8 cellular contexts compared by ENCODE assay signal in the genomic region with DNA sequence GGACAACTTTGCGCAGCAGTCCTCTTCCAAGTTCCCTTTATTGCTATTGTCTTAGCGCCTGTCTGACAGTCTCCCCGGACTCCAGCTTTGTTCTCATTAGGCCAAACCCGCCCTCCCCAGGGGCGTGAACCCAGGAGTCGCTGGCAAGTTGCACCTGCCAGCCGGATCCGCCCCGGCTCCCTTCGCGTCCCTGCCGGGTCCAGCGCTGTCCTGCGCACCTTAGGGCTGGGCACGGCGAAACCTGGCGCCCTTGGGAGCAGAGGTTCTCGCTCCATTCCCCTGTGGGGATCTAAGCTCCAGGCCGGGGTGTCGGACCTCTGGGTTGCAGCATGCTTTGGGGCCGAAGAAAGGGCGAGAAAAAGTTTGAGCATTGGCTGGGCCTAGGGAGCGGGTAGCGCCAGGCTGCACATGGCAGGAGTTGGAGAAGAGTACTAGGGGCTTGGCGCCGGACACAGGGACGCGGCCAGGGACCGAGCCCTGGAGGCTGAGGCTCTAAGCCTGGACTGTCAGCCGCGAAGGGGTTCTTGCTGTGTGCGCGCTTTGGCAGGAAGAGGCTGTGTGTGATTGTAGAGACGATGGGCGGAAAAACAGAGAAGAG.
DNase-seq lines count a peak whose midpoint lies in the region; ATAC-seq and TF ChIP-seq lines count a peak whose summit lies in the region.

No MANE protein-coding gene starts in this region.

- H3K4me3 ChIP-seq in GM23338, result peak overlapping the region; percentile 85
- H3K4me3 ChIP-seq in adipocyte (ENCODE audit: low read length), result peak overlapping the region; percentile 68
- H3K4me3 ChIP-seq in iPS-18c (ENCODE audit: insufficient read depth, low read depth, low read length), result peak overlapping the region; percentile 63
- H3K4me3 ChIP-seq in skin epidermis, result peak overlapping the region in 6 of 7 experiments; percentile 11 to 43 (median 28)

- no peaks in the 10 kb centered on the region for H3K9me3 ChIP-seq in adipocyte (ENCODE audit: control insufficient read depth, low read length)
- no peaks in the 10 kb centered on the region for H3K9me3 ChIP-seq in iPS-18c (ENCODE audit: control insufficient read depth, insufficient read depth, low read length)

- H3K79me2 ChIP-seq in GM23338 (replicated peaks; ENCODE audit: insufficient read depth), result no peaks in the 10 kb centered on the region

- peak; percentile 77 for ATAC-seq in GM23338
- no peak for ATAC-seq in HG02678 (IDR thresholded peaks at IDR 0.05; ENCODE audit: unreplicated experiment)
- ATAC-seq in GM18519 (IDR thresholded peaks at IDR 0.05; ENCODE audit: low FRiP score, unreplicated experiment), result no peak

- no peak overlapping the region for H3K27ac Mint-ChIP-seq in GM23338

- peak overlapping the region; percentile 97 for H2AFZ ChIP-seq in GM23338

- DNase-seq in GM23338 (ENCODE audit: low spot score) (peak; percentile 56), adipocyte (ENCODE audit: low read depth) (peak; percentile 33), GM19240 (ENCODE audit: insufficient read length, low spot score) (no peak), pons (ENCODE audit: low spot score) (no peak)

- H3F3A ChIP-seq in GM23338 (replicated peaks; ENCODE audit: low read depth), result no peaks in the 10 kb centered on the region

- H3K9me2 ChIP-seq in GM23338 (ENCODE audit: insufficient read depth), result peaks cover 4% of the 10 kb centered on the region; the same call in 1 of the 2 replicates

- peak overlapping the region; percentile 75 for H3K4me3 Mint-ChIP-seq in GM23338

- peaks cover 63% of the 10 kb centered on the region for H3K27me3 ChIP-seq in GM23338 (ENCODE audit: insufficient read depth)
- H3K27me3 ChIP-seq in adipocyte (replicated peaks; ENCODE audit: control insufficient read depth, insufficient read depth, low read length), result peaks cover 40% of the 10 kb centered on the region

- TF ChIP-seq CTCF in GM23338 (conservative IDR thresholded peaks at IDR 0.05; ENCODE audit: low read depth in 2 of 2), result no peak

- peaks cover 40% of the 10 kb centered on the region for H3K27me3 Mint-ChIP-seq in GM23338 (ENCODE audit: insufficient read depth, low read depth, poor library complexity)

- no peak overlapping the region for H3K9ac ChIP-seq in adipocyte (ENCODE audit: low read length)

- H3K4me1 Mint-ChIP-seq in GM23338, result peaks cover 10% of the 10 kb centered on the region

- H3K36me3 ChIP-seq in GM23338 (ENCODE audit: insufficient read depth) (no peaks in the 10 kb centered on the region), adipocyte (ENCODE audit: control insufficient read depth, insufficient read depth, low read length, severe bottlenecking) (no peaks in the 10 kb centered on the region)

- no peaks in the 10 kb centered on the region; the same call in 1 of the 2 replicates for H4K20me1 ChIP-seq in GM23338 (replicated peaks; ENCODE audit: insufficient read depth)

- peak overlapping the region; percentile 99 for H3K4me2 ChIP-seq in GM23338

- no peaks in the 10 kb centered on the region; the same call in 2 of the 3 replicates for H3K9me3 Mint-ChIP-seq in GM23338

- H3K36me3 Mint-ChIP-seq in GM23338 (ENCODE audit: low read depth), result no peaks in the 10 kb centered on the region

- peaks cover 7% of the 10 kb centered on the region for H3K4me1 ChIP-seq in GM23338 (ENCODE audit: insufficient read depth)
- H3K4me1 ChIP-seq in adipocyte (ENCODE audit: control insufficient read depth, insufficient read depth, low read length), result peaks cover 3% of the 10 kb centered on the region

- H3K27ac ChIP-seq in GM23338 (ENCODE audit: low read depth) (no peak overlapping the region), skin epidermis (no peak overlapping the region)

TF ChIP-seq in GM23338, 12 proteins besides CTCF, POLR2A, EP300 and RAD21 (continues in another document):
- TF ChIP-seq, protein P1, sequence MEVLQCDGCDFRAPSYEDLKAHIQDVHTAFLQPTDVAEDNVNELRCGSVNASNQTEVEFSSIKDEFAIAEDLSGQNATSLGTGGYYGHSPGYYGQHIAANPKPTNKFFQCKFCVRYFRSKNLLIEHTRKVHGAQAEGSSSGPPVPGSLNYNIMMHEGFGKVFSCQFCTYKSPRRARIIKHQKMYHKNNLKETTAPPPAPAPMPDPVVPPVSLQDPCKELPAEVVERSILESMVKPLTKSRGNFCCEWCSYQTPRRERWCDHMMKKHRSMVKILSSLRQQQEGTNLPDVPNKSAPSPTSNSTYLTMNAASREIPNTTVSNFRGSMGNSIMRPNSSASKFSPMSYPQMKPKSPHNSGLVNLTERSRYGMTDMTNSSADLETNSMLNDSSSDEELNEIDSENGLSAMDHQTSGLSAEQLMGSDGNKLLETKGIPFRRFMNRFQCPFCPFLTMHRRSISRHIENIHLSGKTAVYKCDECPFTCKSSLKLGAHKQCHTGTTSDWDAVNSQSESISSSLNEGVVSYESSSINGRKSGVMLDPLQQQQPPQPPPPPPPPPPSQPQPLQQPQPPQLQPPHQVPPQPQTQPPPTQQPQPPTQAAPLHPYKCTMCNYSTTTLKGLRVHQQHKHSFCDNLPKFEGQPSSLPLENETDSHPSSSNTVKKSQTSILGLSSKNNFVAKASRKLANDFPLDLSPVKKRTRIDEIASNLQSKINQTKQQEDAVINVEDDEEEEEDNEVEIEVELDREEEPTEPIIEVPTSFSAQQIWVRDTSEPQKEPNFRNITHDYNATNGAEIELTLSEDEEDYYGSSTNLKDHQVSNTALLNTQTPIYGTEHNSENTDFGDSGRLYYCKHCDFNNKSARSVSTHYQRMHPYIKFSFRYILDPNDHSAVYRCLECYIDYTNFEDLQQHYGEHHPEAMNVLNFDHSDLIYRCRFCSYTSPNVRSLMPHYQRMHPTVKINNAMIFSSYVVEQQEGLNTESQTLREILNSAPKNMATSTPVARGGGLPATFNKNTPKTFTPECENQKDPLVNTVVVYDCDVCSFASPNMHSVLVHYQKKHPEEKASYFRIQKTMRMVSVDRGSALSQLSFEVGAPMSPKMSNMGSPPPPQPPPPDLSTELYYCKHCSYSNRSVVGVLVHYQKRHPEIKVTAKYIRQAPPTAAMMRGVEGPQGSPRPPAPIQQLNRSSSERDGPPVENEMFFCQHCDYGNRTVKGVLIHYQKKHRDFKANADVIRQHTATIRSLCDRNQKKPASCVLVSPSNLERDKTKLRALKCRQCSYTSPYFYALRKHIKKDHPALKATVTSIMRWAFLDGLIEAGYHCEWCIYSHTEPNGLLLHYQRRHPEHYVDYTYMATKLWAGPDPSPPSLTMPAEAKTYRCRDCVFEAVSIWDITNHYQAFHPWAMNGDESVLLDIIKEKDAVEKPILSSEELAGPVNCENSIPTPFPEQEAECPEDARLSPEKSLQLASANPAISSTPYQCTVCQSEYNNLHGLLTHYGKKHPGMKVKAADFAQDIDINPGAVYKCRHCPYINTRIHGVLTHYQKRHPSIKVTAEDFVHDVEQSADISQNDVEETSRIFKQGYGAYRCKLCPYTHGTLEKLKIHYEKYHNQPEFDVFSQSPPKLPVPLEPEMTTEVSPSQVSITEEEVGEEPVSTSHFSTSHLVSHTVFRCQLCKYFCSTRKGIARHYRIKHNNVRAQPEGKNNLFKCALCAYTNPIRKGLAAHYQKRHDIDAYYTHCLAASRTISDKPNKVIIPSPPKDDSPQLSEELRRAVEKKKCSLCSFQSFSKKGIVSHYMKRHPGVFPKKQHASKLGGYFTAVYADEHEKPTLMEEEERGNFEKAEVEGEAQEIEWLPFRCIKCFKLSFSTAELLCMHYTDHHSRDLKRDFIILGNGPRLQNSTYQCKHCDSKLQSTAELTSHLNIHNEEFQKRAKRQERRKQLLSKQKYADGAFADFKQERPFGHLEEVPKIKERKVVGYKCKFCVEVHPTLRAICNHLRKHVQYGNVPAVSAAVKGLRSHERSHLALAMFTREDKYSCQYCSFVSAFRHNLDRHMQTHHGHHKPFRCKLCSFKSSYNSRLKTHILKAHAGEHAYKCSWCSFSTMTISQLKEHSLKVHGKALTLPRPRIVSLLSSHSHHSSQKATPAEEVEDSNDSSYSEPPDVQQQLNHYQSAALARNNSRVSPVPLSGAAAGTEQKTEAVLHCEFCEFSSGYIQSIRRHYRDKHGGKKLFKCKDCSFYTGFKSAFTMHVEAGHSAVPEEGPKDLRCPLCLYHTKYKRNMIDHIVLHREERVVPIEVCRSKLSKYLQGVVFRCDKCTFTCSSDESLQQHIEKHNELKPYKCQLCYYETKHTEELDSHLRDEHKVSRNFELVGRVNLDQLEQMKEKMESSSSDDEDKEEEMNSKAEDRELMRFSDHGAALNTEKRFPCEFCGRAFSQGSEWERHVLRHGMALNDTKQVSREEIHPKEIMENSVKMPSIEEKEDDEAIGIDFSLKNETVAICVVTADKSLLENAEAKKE (CRISPR knock-in tag; IDR thresholded peaks at IDR 0.05), result no peak
- TF ChIP-seq ZNF114 (CRISPR knock-in tag; IDR thresholded peaks at IDR 0.05) (no peak), EZH2 (IDR thresholded peaks at IDR 0.05; ENCODE audit: low read depth, unreplicated experiment) (peak; percentile 50)
- TF ChIP-seq, protein P2, sequence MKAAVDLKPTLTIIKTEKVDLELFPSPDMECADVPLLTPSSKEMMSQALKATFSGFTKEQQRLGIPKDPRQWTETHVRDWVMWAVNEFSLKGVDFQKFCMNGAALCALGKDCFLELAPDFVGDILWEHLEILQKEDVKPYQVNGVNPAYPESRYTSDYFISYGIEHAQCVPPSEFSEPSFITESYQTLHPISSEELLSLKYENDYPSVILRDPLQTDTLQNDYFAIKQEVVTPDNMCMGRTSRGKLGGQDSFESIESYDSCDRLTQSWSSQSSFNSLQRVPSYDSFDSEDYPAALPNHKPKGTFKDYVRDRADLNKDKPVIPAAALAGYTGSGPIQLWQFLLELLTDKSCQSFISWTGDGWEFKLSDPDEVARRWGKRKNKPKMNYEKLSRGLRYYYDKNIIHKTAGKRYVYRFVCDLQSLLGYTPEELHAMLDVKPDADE (IDR thresholded peaks at IDR 0.05), result no peak

Comparison
In these comparisons a context has a peak if more than half of its experiments do, and no peak if none do; other contexts are left out.
1. DNase-seq: peak in GM23338 (single experiment) and adipocyte (single experiment); none in GM19240 (single experiment) and pons (single experiment).
2. H3K4me3 ChIP-seq: peak in every context shown above with its lines; median percentile 85 in GM23338; 68 in adipocyte; 63 in iPS-18c; 28 in skin epidermis.